In genomic region chr2:191626497-191627151, GRCh38 we compare ENCODE assay signal across 17 cellular contexts. TPM values are rescaled to one million over a fixed set of nuclear protein-coding genes. Genes with fewer than 3 reads are reported as not detected.
DNase-seq lines count a peak whose midpoint lies in the region; ATAC-seq and TF ChIP-seq lines count a peak whose summit lies in the region.
"Had no signal": no experiment of that assay in that cellular context is flagged by ENCODE, and none has a peak within 500 bp of the region (broad histone marks: within the 10 kb centered on the region; RNA-seq: fewer than 3 reads in every experiment).

No MANE protein-coding gene starts in this region.

- H2AFZ ChIP-seq in HCT116 (ENCODE audit: low read depth, low read length, poor library complexity, severe bottlenecking), result peak overlapping the region; percentile 58
- H2AFZ ChIP-seq: hepatocyte had no signal

- POLR2A ChIA-PET in HCT116 (lab: Charles Lee), result interaction anchor here (0.7 kb wide), 1 partner anchor 51 kb away, joined by 3 read pairs; the partner anchor contains the start of gene NABP1
- POLR2A ChIA-PET in CD8-positive, alpha-beta memory T cell (lab: Charles Lee), result interaction anchor here (0.9 to 3.0 kb wide), 2 partner anchors 10 to 51 kb away, joined by 3 to 25 read pairs; partner anchors contain the start of gene NABP1

- no peak overlapping the region for H3K27ac ChIP-seq in HCT116 (ENCODE audit: low read depth, low read length)
- H3K27ac ChIP-seq in CD8-positive, alpha-beta memory T cell (ENCODE audit: low read depth, low read length), result no peak overlapping the region
- H3K27ac ChIP-seq in SJCRH30, result no peak overlapping the region
- H3K27ac ChIP-seq: body of pancreas, hepatocyte, skin epidermis had no signal

- intact Hi-C loops in HCT116 (cut with micrococcal nuclease), result no loop called here

- no peak overlapping the region for H3K4me3 ChIP-seq in HCT116 (replicated peaks in 1 of 2; ENCODE audit: low read depth in 1 of 2, low read length in 2 of 2)
- H3K4me3 ChIP-seq in adipocyte (ENCODE audit: low read length), result no peak overlapping the region
- no peak overlapping the region for H3K4me3 ChIP-seq in CD8-positive, alpha-beta memory T cell (ENCODE audit: low read length)
- H3K4me3 ChIP-seq in SJCRH30, result no peak overlapping the region
- H3K4me3 ChIP-seq: body of pancreas, hepatocyte, skin epidermis had no signal

- no peaks in the 10 kb centered on the region for H4K20me1 ChIP-seq in HCT116 (ENCODE audit: insufficient read depth)

- H3K27ac Mint-ChIP-seq in CD8-positive, alpha-beta memory T cell, result peak overlapping the region in 3 of 8 donors; percentile 25 to 64 (median 40)
- H3K27ac Mint-ChIP-seq: endodermal cell had no signal

- H3K4me1 Mint-ChIP-seq in CD8-positive, alpha-beta memory T cell, result peaks cover 25 to 48% (median 41%) of the 10 kb centered on the region in 3 donors

- H3K9me3 ChIP-seq in HCT116 (ENCODE audit: control insufficient read depth in 1 of 2, insufficient read depth in 1 of 2, low read depth in 1 of 2, low read length in 2 of 2), result no peaks in the 10 kb centered on the region
- H3K9me3 ChIP-seq in adipocyte (ENCODE audit: control insufficient read depth, low read length), result no peaks in the 10 kb centered on the region
- H3K9me3 ChIP-seq in CD8-positive, alpha-beta memory T cell (ENCODE audit: low read length), result no peaks in the 10 kb centered on the region
- no peaks in the 10 kb centered on the region for H3K9me3 ChIP-seq in SJCRH30 (replicated peaks)
- H3K9me3 ChIP-seq: body of pancreas had no signal

- H3K36me3 ChIP-seq in HCT116 (ENCODE audit: control insufficient read depth in 1 of 2, insufficient read depth in 2 of 2, low read length in 2 of 2) (no peaks in the 10 kb centered on the region), adipocyte (ENCODE audit: control insufficient read depth, insufficient read depth, low read length, severe bottlenecking) (no peaks in the 10 kb centered on the region), SJCRH30 (no peaks in the 10 kb centered on the region)
- H3K36me3 ChIP-seq in CD8-positive, alpha-beta memory T cell (ENCODE audit: insufficient read depth, low read length), result no peaks in the 10 kb centered on the region

- no peaks in the 10 kb centered on the region for H3K27me3 Mint-ChIP-seq in CD8-positive, alpha-beta memory T cell

- TF ChIP-seq CTCF in HCT116 (IDR thresholded peaks at IDR 0.05 in 2 of 3, conservative IDR thresholded peaks at IDR 0.05 in 1 of 3; ENCODE audit: borderline replicate concordance in 1 of 3, insufficient read depth in 1 of 3, low read depth in 2 of 3, low read length in 2 of 3), result no peak

- H3K4me2 ChIP-seq in HCT116 (ENCODE audit: low read length), result peak overlapping the region; percentile 21; the same call in 1 of the 2 replicates
- H3K4me2 ChIP-seq: hepatocyte had no signal

- H3K36me3 Mint-ChIP-seq in CD8-positive, alpha-beta memory T cell, result peaks cover 0 to 4% (median 2%) of the 10 kb centered on the region in 3 donors

- H3K79me2 ChIP-seq in HCT116 (ENCODE audit: insufficient read depth, low read length), result no peaks in the 10 kb centered on the region
- H3K79me2 ChIP-seq: hepatocyte had no signal

- TF ChIP-seq POLR2A in HCT116 (IDR thresholded peaks at IDR 0.05; ENCODE audit: borderline replicate concordance, extremely low read depth, insufficient read depth, insufficient read length), result no peak

- H3K27me3 ChIP-seq in HCT116 (ENCODE audit: insufficient read depth, low read length), result no peaks in the 10 kb centered on the region
- no peaks in the 10 kb centered on the region for H3K27me3 ChIP-seq in adipocyte (replicated peaks; ENCODE audit: control insufficient read depth, insufficient read depth, low read length)
- no peaks in the 10 kb centered on the region for H3K27me3 ChIP-seq in CD8-positive, alpha-beta memory T cell (ENCODE audit: insufficient read depth, low read length, poor library complexity, severe bottlenecking)
- H3K27me3 ChIP-seq in SJCRH30, result no peaks in the 10 kb centered on the region
- H3K27me3 ChIP-seq: body of pancreas, hepatocyte had no signal

- H3K9ac ChIP-seq in HCT116 (ENCODE audit: low read length), result no peak overlapping the region
- H3K9ac ChIP-seq in adipocyte (ENCODE audit: low read length), result no peak overlapping the region

- DNase-seq in Ammon's horn (ENCODE audit: low spot score), result peak; percentile 29
- DNase-seq in HCT116 (ENCODE audit: low read depth, low spot score), result no peak
- peak; percentile 67 for DNase-seq in adipocyte (ENCODE audit: low read depth)
- peak; percentile 44 for DNase-seq in glomerular visceral epithelial cell (ENCODE audit: extremely low spot score)
- no peak for DNase-seq in activated effector memory CD4-positive, alpha-beta T cell treated with Interleukin-2 at 50 U/mL for 16 hours
- no peak for DNase-seq in CD8-positive, alpha-beta memory T cell
- no peak for DNase-seq in SJCRH30
- DNase-seq in NCI-H146 treated with DMSO at 0.1 percent for 48 hours (lab: John Stamatoyannopoulos, UW; ENCODE audit: unreplicated experiment), result no peak
- DNase-seq: activated T-cell treated with anti-CD3 and anti-CD28 coated beads, Interleukin-2, amount 50 U/mL, for 72 hours; body of pancreas; COR-L47; endodermal cell; KBM-7; NCI-H2081 treated with DMSO at 0.1 percent for 48 hours had no signal

- no peak for ATAC-seq in HCT116
- ATAC-seq: activated CD4-positive, CD25-positive, alpha-beta regulatory T cell treated with anti-CD3 and anti-CD28 coated beads, Interleukin-2, amount 50 U/mL, for 24 hours; activated T-cell treated with anti-CD3 and anti-CD28 coated beads, Interleukin-2, amount 50 U/mL, for 72 hours; body of pancreas had no signal

- CTCF ChIA-PET in HCT116 (lab: Charles Lee), result no interaction called here
- CTCF ChIA-PET in CD8-positive, alpha-beta memory T cell (lab: Charles Lee), result no interaction called here

- RAD21 ChIA-PET in HCT116 (lab: Charles Lee; ENCODE audit: low non-redundant PET in 1 of 2, low total read pairs in 2 of 2, uncharacterized antibody in 2 of 2, unreplicated experiment in 2 of 2), result no interaction called here

- H3K4me3 Mint-ChIP-seq in CD8-positive, alpha-beta memory T cell, result no peak overlapping the region
- H3K4me3 Mint-ChIP-seq: activated T-cell treated with anti-CD3 and anti-CD28 coated beads, Interleukin-2, amount 50 U/mL, for 72 hours; endodermal cell had no signal

- H3K9me3 Mint-ChIP-seq in CD8-positive, alpha-beta memory T cell, result no peaks in the 10 kb centered on the region
- H3K9me3 Mint-ChIP-seq: endodermal cell had no signal

- H3K4me1 ChIP-seq in HCT116 (ENCODE audit: control insufficient read depth in 1 of 2, insufficient read depth in 2 of 2, low read length in 2 of 2) (peaks cover 0 to 7% of the 10 kb centered on the region in 2 experiments; a peak in 1 of 4 replicates), adipocyte (ENCODE audit: control insufficient read depth, insufficient read depth, low read length) (peaks cover 31% of the 10 kb centered on the region), SJCRH30 (peaks cover 16% of the 10 kb centered on the region)
- peaks cover 25% of the 10 kb centered on the region for H3K4me1 ChIP-seq in CD8-positive, alpha-beta memory T cell (ENCODE audit: insufficient read depth, low read length)

- no peak for TF ChIP-seq RAD21 in HCT116 (IDR thresholded peaks at IDR 0.05; ENCODE audit: low read depth)

- BruUV-seq in HCT116 (replicated peaks; lab: Mats Ljungman, UMichigan), result no TSS peak

- H3K9me2 ChIP-seq in HCT116 (ENCODE audit: insufficient read depth), result no peaks in the 10 kb centered on the region

TF ChIP-seq in HCT116, 20 proteins besides CTCF, POLR2A, EP300 and RAD21:
- no peak for TF ChIP-seq SP1 (IDR thresholded peaks at IDR 0.05; ENCODE audit: low read depth)

RNA-seq across cellular contexts. Expression of gene NABP1, which starts 51.3 kb away (rescaled TPM):
- 39.3 TPM for total RNA-seq in HCT116 (2021; ENCODE audit: unreplicated experiment)
- 9.4 and 14.2 TPM in 2 replicates for polyA plus RNA-seq in HCT116 (2012)
- 10 to 100 TPM; 44.9 to 48.2 TPM for total RNA-seq in CD8-positive, alpha-beta memory T cell
- 13.9 TPM for polyA plus RNA-seq in CD8-positive, alpha-beta memory T cell
- 55.4 and 69.1 TPM in 2 replicates for total RNA-seq in SJCRH30 (2014; rRNA removed; shearing (Covaris generic))

Comparison
In these comparisons a context has a peak if more than half of its experiments do, and no peak if none do; other contexts are left out.
1. DNase-seq: peak in Ammon's horn (single experiment), adipocyte (single experiment) and glomerular visceral epithelial cell (single experiment); none in HCT116 (single experiment), activated effector memory CD4-positive, alpha-beta T cell treated with Interleukin-2 at 50 U/mL for 16 hours (single experiment), CD8-positive, alpha-beta memory T cell (0 of 5), SJCRH30 (0 of 2) and NCI-H146 treated with DMSO at 0.1 percent for 48 hours (single experiment).